ENCODE assay signal across 24 cellular contexts in genomic region chr13:29883941-29884518, GRCh38. TPM values are rescaled to one million over a fixed set of nuclear protein-coding genes. Genes with fewer than 3 reads are reported as not detected.
DNase-seq lines count a peak whose midpoint lies in the region; ATAC-seq and TF ChIP-seq lines count a peak whose summit lies in the region.
"Had no signal": no experiment of that assay in that cellular context is flagged by ENCODE, and none has a peak within 500 bp of the region (broad histone marks: within the 10 kb centered on the region; RNA-seq: fewer than 3 reads in every experiment).

No MANE protein-coding gene starts in this region.

- intact Hi-C loops in adrenal gland (cut with DNase I), result no loop called here

- H3K9me2 ChIP-seq in MM.1S (replicated peaks; ENCODE audit: insufficient read depth, low read length), result no peaks in the 10 kb centered on the region

- H3K4me1 ChIP-seq in adrenal gland (replicated peaks in 1 of 2), result no peaks in the 10 kb centered on the region
- no peaks in the 10 kb centered on the region for H3K4me1 ChIP-seq in MM.1S (ENCODE audit: low read length)

- no peak for ATAC-seq in T-helper 17 cell
- ATAC-seq: CD8-positive, alpha-beta T cell; natural killer cell; stimulated activated effector memory CD8-positive, alpha-beta T cell treated with anti-CD3 and anti-CD28 coated beads, Interleukin-12 subunit alpha, Interleukin-12 subunit beta, amount 100 ng/mL, for 72 hours had no signal

- no peak overlapping the region for H3K9ac ChIP-seq in MM.1S (ENCODE audit: low read length)

- H3K9me3 ChIP-seq in adrenal gland (replicated peaks in 1 of 3), result no peaks in the 10 kb centered on the region
- no peaks in the 10 kb centered on the region for H3K9me3 ChIP-seq in MM.1S (replicated peaks; ENCODE audit: insufficient read depth, low read length)
- H3K9me3 ChIP-seq in T-helper 17 cell (ENCODE audit: control insufficient read depth, low read length, poor library complexity, severe bottlenecking), result no peaks in the 10 kb centered on the region
- H3K9me3 ChIP-seq: SJCRH30 had no signal

- no peak overlapping the region for H3K4me2 ChIP-seq in MM.1S (ENCODE audit: low read depth, low read length)

- no peak for TF ChIP-seq POLR2A in adrenal gland (IDR thresholded peaks at IDR 0.05)

- H3K4me3 ChIP-seq in adrenal gland (no peak overlapping the region), MM.1S (ENCODE audit: low read length) (no peak overlapping the region)

- 45 to 63% (median 52%) methylated on average over 6 of the region's 6 CpGs for WGBS in adrenal gland, 4 donors

- DNase-seq in COLO829 (ENCODE audit: low spot score), result peak; percentile 66
- DNase-seq in adrenal gland, result peak; percentile 22 to 60 (median 54)
- DNase-seq in globus pallidus (ENCODE audit: low spot score), result peak; percentile 49
- DNase-seq in pons (ENCODE audit: low spot score), result peak; percentile 53
- no peak for DNase-seq in MM.1S
- no peak for DNase-seq in T-helper 17 cell
- no peak for DNase-seq in NCI-H446 (lab: John Stamatoyannopoulos, UW)
- no peak for DNase-seq in NCI-H1436 treated with DMSO at 0.1 percent for 48 hours (lab: John Stamatoyannopoulos, UW)
- DNase-seq: activated B cell treated with CpG ODN at 0.5 μM for 24 hours; activated CD4-positive, alpha-beta memory T cell treated with anti-CD3 and anti-CD28 coated beads, Interleukin-2, amount 10 ng/mL, durations not matched to agents 7 days and 5 days; activated naive CD4-positive, alpha-beta T cell treated with anti-CD3 and anti-CD28 coated beads, Interleukin-2, amount 50 U/mL, for 16 hours; activated T-cell treated with anti-CD3 and anti-CD28 coated beads, Interleukin-2, amount 50 U/mL, for 24 hours; CD8-positive, alpha-beta T cell; erythroblast; H7; immature natural killer cell; KG1; natural killer cell; NCI-H1092; NCI-H524 treated with DMSO at 0.1 percent for 48 hours; trophoblast cell had no signal

- no peaks in the 10 kb centered on the region for H3K36me3 Mint-ChIP-seq in T-helper 17 cell (ENCODE audit: low read depth)
- H3K36me3 Mint-ChIP-seq: CD8-positive, alpha-beta T cell; immature natural killer cell; natural killer cell; stimulated activated effector memory CD8-positive, alpha-beta T cell treated with anti-CD3 and anti-CD28 coated beads, Interleukin-12 subunit alpha, Interleukin-12 subunit beta, amount 100 ng/mL, for 72 hours had no signal

- H3K27me3 ChIP-seq in adrenal gland, result no peaks in the 10 kb centered on the region
- no peaks in the 10 kb centered on the region for H3K27me3 ChIP-seq in MM.1S (replicated peaks; ENCODE audit: insufficient read depth, low read length)
- H3K27me3 ChIP-seq: SJCRH30 had no signal

- H4K20me1 ChIP-seq in MM.1S (ENCODE audit: insufficient read depth, low read length), result no peaks in the 10 kb centered on the region

- no peak overlapping the region for H2AFZ ChIP-seq in MM.1S (ENCODE audit: low read length)

- H3K79me2 ChIP-seq in MM.1S (ENCODE audit: low read length), result no peaks in the 10 kb centered on the region

- peaks cover 10% of the 10 kb centered on the region for H3K4me1 Mint-ChIP-seq in T-helper 17 cell
- H3K4me1 Mint-ChIP-seq: activated B cell treated with CpG ODN at 0.5 μM for 24 hours, immature natural killer cell had no signal

- peaks cover 11% of the 10 kb centered on the region for H3K27me3 Mint-ChIP-seq in T-helper 17 cell
- H3K27me3 Mint-ChIP-seq: activated CD4-positive, alpha-beta memory T cell treated with anti-CD3 and anti-CD28 coated beads, Interleukin-2, amount 10 ng/mL, durations not matched to agents 7 days and 5 days; activated T-cell treated with anti-CD3 and anti-CD28 coated beads, Interleukin-2, amount 50 U/mL, for 24 hours had no signal

- H3K4me3 Mint-ChIP-seq in T-helper 17 cell, result no peak overlapping the region
- H3K4me3 Mint-ChIP-seq: activated B cell treated with CpG ODN at 0.5 μM for 24 hours; activated CD4-positive, alpha-beta memory T cell treated with anti-CD3 and anti-CD28 coated beads, Interleukin-2, amount 10 ng/mL, durations not matched to agents 7 days and 5 days; activated T-cell treated with anti-CD3 and anti-CD28 coated beads, Interleukin-2, amount 50 U/mL, for 24 hours; CD8-positive, alpha-beta T cell; immature natural killer cell; natural killer cell; stimulated activated effector memory CD8-positive, alpha-beta T cell treated with anti-CD3 and anti-CD28 coated beads, Interleukin-12 subunit alpha, Interleukin-12 subunit beta, amount 100 ng/mL, for 72 hours had no signal

- no peaks in the 10 kb centered on the region for H3K36me3 ChIP-seq in adrenal gland (replicated peaks in 1 of 2)
- H3K36me3 ChIP-seq in MM.1S (replicated peaks; ENCODE audit: insufficient read depth, low read length), result no peaks in the 10 kb centered on the region
- H3K36me3 ChIP-seq: SJCRH30 had no signal

- H3F3A ChIP-seq in MM.1S (ENCODE audit: insufficient read depth, low read length), result no peaks in the 10 kb centered on the region

- H3K27ac Mint-ChIP-seq in T-helper 17 cell, result no peak overlapping the region
- H3K27ac Mint-ChIP-seq: activated B cell treated with CpG ODN at 0.5 μM for 24 hours; activated CD4-positive, alpha-beta memory T cell treated with anti-CD3 and anti-CD28 coated beads, Interleukin-2, amount 10 ng/mL, durations not matched to agents 7 days and 5 days; activated T-cell treated with anti-CD3 and anti-CD28 coated beads, Interleukin-2, amount 50 U/mL, for 24 hours; CD8-positive, alpha-beta T cell; immature natural killer cell; natural killer cell; stimulated activated effector memory CD8-positive, alpha-beta T cell treated with anti-CD3 and anti-CD28 coated beads, Interleukin-12 subunit alpha, Interleukin-12 subunit beta, amount 100 ng/mL, for 72 hours had no signal

- H3K27ac ChIP-seq in adrenal gland (no peak overlapping the region), MM.1S (ENCODE audit: low read length) (no peak overlapping the region)
- H3K27ac ChIP-seq: HL-60, SJCRH30 had no signal

- TF ChIP-seq CTCF in adrenal gland (IDR thresholded peaks at IDR 0.05) (no peak), MM.1S (IDR thresholded peaks at IDR 0.05; ENCODE audit: low read length) (no peak)

RNA-seq across cellular contexts. Expression of gene UBL3, which starts 33.6 kb away (rescaled TPM):
- total RNA-seq in adrenal gland (10 to 100 TPM; 18.8 to 28.8 (median 24.3) TPM), T-helper 17 cell (10 to 100 TPM; 33.6 to 44.5 TPM)
- polyA plus RNA-seq in adrenal gland, result 10 to 100 TPM in 1 of 3 donors, 1 to 10 TPM in 2; 7.7 to 30.2 (median 9.6) TPM

Comparison
In these comparisons a context has a peak if more than half of its experiments do, and no peak if none do; other contexts are left out.
1. DNase-seq: peak in COLO829 (single experiment), adrenal gland (7 of 7), globus pallidus (single experiment) and pons (single experiment); none in MM.1S (single experiment), T-helper 17 cell (0 of 3), NCI-H446 (0 of 2) and NCI-H1436 treated with DMSO at 0.1 percent for 48 hours (single experiment).